ENCODE assay signal across 1 cellular context in the genomic region with DNA sequence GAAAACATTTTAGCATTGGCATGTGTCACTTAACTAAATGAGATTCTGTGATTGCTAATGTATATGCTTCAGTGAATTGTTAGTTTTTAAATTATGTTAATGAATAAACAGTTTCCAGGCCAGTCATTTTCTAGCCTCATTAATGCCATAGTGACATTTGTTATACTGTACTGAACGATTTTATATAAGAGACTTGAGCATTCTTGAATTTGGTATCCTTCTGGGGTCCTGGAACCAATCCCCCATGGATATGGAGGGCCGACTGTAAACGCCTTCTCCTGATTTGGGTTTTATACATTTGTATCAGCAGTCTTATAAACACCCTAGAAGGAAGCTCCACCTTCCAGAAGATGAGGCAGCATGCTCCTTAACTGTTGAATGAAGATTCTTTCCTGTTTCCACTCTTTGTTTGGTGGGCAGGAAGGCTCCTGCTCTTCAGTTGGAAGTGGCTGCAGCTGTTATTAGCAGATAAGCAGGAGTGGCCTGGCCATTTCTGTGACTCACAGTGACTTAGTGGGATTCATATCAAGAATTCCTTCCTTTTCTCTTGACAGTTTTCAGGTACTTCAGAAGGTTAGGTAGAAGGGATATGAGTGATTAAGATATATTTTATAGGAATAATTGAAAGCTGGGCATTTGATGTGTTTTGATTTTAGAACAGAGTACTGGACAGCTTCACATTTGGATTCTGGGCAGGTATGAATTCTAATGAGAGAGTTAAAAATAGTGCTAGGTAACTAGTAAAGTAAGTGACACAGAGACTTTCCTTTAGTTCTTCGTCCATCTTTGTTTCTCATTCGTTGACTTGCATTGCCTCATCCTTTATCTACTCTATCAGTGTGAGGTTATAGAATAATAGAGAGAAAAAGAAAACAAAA.
TF ChIP-seq lines count a peak whose summit lies in the region.

No MANE protein-coding gene starts in this region.

TF ChIP-seq in K562, 482 proteins besides CTCF, POLR2A, EP300 and RAD21 (continued from another document and continues in another):
- TF ChIP-seq, protein P1, sequence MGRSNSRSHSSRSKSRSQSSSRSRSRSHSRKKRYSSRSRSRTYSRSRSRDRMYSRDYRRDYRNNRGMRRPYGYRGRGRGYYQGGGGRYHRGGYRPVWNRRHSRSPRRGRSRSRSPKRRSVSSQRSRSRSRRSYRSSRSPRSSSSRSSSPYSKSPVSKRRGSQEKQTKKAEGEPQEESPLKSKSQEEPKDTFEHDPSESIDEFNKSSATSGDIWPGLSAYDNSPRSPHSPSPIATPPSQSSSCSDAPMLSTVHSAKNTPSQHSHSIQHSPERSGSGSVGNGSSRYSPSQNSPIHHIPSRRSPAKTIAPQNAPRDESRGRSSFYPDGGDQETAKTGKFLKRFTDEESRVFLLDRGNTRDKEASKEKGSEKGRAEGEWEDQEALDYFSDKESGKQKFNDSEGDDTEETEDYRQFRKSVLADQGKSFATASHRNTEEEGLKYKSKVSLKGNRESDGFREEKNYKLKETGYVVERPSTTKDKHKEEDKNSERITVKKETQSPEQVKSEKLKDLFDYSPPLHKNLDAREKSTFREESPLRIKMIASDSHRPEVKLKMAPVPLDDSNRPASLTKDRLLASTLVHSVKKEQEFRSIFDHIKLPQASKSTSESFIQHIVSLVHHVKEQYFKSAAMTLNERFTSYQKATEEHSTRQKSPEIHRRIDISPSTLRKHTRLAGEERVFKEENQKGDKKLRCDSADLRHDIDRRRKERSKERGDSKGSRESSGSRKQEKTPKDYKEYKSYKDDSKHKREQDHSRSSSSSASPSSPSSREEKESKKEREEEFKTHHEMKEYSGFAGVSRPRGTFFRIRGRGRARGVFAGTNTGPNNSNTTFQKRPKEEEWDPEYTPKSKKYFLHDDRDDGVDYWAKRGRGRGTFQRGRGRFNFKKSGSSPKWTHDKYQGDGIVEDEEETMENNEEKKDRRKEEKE (IDR thresholded peaks at IDR 0.05; ENCODE audit: borderline replicate concordance in 1 of 2, control insufficient read depth in 1 of 2, low read depth in 2 of 2, low read length in 1 of 2): no peak
- TF ChIP-seq, protein P2, sequence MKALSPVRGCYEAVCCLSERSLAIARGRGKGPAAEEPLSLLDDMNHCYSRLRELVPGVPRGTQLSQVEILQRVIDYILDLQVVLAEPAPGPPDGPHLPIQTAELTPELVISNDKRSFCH (CRISPR knock-in tag; IDR thresholded peaks at IDR 0.05): no peak
- TF ChIP-seq, protein P2 (tag; IDR thresholded peaks at IDR 0.05): no peak; the same call in 1 of the 2 replicates
- no peak for TF ChIP-seq HNRNPUL1 (IDR thresholded peaks at IDR 0.05; ENCODE audit: low read length)
- TF ChIP-seq, protein P3, sequence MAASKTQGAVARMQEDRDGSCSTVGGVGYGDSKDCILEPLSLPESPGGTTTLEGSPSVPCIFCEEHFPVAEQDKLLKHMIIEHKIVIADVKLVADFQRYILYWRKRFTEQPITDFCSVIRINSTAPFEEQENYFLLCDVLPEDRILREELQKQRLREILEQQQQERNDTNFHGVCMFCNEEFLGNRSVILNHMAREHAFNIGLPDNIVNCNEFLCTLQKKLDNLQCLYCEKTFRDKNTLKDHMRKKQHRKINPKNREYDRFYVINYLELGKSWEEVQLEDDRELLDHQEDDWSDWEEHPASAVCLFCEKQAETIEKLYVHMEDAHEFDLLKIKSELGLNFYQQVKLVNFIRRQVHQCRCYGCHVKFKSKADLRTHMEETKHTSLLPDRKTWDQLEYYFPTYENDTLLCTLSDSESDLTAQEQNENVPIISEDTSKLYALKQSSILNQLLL (CRISPR knock-in tag; IDR thresholded peaks at IDR 0.05; ENCODE audit: borderline replicate concordance): no peak
- TF ChIP-seq KLF16 (IDR thresholded peaks at IDR 0.05): peak; percentile 79
- TF ChIP-seq, protein P4, sequence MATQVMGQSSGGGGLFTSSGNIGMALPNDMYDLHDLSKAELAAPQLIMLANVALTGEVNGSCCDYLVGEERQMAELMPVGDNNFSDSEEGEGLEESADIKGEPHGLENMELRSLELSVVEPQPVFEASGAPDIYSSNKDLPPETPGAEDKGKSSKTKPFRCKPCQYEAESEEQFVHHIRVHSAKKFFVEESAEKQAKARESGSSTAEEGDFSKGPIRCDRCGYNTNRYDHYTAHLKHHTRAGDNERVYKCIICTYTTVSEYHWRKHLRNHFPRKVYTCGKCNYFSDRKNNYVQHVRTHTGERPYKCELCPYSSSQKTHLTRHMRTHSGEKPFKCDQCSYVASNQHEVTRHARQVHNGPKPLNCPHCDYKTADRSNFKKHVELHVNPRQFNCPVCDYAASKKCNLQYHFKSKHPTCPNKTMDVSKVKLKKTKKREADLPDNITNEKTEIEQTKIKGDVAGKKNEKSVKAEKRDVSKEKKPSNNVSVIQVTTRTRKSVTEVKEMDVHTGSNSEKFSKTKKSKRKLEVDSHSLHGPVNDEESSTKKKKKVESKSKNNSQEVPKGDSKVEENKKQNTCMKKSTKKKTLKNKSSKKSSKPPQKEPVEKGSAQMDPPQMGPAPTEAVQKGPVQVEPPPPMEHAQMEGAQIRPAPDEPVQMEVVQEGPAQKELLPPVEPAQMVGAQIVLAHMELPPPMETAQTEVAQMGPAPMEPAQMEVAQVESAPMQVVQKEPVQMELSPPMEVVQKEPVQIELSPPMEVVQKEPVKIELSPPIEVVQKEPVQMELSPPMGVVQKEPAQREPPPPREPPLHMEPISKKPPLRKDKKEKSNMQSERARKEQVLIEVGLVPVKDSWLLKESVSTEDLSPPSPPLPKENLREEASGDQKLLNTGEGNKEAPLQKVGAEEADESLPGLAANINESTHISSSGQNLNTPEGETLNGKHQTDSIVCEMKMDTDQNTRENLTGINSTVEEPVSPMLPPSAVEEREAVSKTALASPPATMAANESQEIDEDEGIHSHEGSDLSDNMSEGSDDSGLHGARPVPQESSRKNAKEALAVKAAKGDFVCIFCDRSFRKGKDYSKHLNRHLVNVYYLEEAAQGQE (CRISPR knock-in tag; IDR thresholded peaks at IDR 0.05; ENCODE audit: low read depth): no peak
- TF ChIP-seq ZNF445 (CRISPR knock-in tag; IDR thresholded peaks at IDR 0.05; ENCODE audit: low read depth): no peak
- peak; percentile 43 for TF ChIP-seq ZNF644 (tag; IDR thresholded peaks at IDR 0.05; ENCODE audit: low read depth)
- TF ChIP-seq BDP1 (IDR thresholded peaks at IDR 0.05; ENCODE audit: insufficient read depth, insufficient read length): no peak
- TF ChIP-seq PTTG1 (tag; IDR thresholded peaks at IDR 0.05; ENCODE audit: low read depth): peak; percentile 23; the same call in 1 of the 2 replicates
- TF ChIP-seq, protein P5, sequence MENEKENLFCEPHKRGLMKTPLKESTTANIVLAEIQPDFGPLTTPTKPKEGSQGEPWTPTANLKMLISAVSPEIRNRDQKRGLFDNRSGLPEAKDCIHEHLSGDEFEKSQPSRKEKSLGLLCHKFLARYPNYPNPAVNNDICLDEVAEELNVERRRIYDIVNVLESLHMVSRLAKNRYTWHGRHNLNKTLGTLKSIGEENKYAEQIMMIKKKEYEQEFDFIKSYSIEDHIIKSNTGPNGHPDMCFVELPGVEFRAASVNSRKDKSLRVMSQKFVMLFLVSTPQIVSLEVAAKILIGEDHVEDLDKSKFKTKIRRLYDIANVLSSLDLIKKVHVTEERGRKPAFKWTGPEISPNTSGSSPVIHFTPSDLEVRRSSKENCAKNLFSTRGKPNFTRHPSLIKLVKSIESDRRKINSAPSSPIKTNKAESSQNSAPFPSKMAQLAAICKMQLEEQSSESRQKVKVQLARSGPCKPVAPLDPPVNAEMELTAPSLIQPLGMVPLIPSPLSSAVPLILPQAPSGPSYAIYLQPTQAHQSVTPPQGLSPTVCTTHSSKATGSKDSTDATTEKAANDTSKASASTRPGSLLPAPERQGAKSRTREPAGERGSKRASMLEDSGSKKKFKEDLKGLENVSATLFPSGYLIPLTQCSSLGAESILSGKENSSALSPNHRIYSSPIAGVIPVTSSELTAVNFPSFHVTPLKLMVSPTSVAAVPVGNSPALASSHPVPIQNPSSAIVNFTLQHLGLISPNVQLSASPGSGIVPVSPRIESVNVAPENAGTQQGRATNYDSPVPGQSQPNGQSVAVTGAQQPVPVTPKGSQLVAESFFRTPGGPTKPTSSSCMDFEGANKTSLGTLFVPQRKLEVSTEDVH (IDR thresholded peaks at IDR 0.05; ENCODE audit: low read depth, partially characterized antibody): peak; percentile 52
- TF ChIP-seq, protein P6, sequence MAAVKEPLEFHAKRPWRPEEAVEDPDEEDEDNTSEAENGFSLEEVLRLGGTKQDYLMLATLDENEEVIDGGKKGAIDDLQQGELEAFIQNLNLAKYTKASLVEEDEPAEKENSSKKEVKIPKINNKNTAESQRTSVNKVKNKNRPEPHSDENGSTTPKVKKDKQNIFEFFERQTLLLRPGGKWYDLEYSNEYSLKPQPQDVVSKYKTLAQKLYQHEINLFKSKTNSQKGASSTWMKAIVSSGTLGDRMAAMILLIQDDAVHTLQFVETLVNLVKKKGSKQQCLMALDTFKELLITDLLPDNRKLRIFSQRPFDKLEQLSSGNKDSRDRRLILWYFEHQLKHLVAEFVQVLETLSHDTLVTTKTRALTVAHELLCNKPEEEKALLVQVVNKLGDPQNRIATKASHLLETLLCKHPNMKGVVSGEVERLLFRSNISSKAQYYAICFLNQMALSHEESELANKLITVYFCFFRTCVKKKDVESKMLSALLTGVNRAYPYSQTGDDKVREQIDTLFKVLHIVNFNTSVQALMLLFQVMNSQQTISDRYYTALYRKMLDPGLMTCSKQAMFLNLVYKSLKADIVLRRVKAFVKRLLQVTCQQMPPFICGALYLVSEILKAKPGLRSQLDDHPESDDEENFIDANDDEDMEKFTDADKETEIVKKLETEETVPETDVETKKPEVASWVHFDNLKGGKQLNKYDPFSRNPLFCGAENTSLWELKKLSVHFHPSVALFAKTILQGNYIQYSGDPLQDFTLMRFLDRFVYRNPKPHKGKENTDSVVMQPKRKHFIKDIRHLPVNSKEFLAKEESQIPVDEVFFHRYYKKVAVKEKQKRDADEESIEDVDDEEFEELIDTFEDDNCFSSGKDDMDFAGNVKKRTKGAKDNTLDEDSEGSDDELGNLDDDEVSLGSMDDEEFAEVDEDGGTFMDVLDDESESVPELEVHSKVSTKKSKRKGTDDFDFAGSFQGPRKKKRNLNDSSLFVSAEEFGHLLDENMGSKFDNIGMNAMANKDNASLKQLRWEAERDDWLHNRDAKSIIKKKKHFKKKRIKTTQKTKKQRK (IDR thresholded peaks at IDR 0.05; ENCODE audit: borderline replicate concordance, low read depth, low read length): no peak
- TF ChIP-seq SOX6 (IDR thresholded peaks at IDR 0.05): peak; percentile 94
- peak; percentile 77 for TF ChIP-seq CEBPB (tag; IDR thresholded peaks at IDR 0.05)
- TF ChIP-seq ZNF24 (IDR thresholded peaks at IDR 0.05): no peak
- TF ChIP-seq SRSF3 (IDR thresholded peaks at IDR 0.05; ENCODE audit: insufficient read depth, low read length): no peak
- TF ChIP-seq XRCC4 (IDR thresholded peaks at IDR 0.05; ENCODE audit: extremely low read depth, insufficient read depth, insufficient read length): no peak
- no peak for TF ChIP-seq TEAD2 (tag; IDR thresholded peaks at IDR 0.05)
- TF ChIP-seq, protein P7, sequence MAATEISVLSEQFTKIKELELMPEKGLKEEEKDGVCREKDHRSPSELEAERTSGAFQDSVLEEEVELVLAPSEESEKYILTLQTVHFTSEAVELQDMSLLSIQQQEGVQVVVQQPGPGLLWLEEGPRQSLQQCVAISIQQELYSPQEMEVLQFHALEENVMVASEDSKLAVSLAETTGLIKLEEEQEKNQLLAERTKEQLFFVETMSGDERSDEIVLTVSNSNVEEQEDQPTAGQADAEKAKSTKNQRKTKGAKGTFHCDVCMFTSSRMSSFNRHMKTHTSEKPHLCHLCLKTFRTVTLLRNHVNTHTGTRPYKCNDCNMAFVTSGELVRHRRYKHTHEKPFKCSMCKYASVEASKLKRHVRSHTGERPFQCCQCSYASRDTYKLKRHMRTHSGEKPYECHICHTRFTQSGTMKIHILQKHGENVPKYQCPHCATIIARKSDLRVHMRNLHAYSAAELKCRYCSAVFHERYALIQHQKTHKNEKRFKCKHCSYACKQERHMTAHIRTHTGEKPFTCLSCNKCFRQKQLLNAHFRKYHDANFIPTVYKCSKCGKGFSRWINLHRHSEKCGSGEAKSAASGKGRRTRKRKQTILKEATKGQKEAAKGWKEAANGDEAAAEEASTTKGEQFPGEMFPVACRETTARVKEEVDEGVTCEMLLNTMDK (IDR thresholded peaks at IDR 0.05; ENCODE audit: borderline replicate concordance, insufficient read depth, low read depth, low read length, poor library complexity, severe bottlenecking): no peak
- TF ChIP-seq, protein P8, sequence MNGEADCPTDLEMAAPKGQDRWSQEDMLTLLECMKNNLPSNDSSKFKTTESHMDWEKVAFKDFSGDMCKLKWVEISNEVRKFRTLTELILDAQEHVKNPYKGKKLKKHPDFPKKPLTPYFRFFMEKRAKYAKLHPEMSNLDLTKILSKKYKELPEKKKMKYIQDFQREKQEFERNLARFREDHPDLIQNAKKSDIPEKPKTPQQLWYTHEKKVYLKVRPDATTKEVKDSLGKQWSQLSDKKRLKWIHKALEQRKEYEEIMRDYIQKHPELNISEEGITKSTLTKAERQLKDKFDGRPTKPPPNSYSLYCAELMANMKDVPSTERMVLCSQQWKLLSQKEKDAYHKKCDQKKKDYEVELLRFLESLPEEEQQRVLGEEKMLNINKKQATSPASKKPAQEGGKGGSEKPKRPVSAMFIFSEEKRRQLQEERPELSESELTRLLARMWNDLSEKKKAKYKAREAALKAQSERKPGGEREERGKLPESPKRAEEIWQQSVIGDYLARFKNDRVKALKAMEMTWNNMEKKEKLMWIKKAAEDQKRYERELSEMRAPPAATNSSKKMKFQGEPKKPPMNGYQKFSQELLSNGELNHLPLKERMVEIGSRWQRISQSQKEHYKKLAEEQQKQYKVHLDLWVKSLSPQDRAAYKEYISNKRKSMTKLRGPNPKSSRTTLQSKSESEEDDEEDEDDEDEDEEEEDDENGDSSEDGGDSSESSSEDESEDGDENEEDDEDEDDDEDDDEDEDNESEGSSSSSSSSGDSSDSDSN (IDR thresholded peaks at IDR 0.05; ENCODE audit: borderline replicate concordance in 1 of 2, low read depth in 2 of 2, low read length in 2 of 2): no peak
- TF ChIP-seq HEY1 (CRISPR knock-in tag; IDR thresholded peaks at IDR 0.05; ENCODE audit: borderline replicate concordance): no peak
- TF ChIP-seq, protein P9, sequence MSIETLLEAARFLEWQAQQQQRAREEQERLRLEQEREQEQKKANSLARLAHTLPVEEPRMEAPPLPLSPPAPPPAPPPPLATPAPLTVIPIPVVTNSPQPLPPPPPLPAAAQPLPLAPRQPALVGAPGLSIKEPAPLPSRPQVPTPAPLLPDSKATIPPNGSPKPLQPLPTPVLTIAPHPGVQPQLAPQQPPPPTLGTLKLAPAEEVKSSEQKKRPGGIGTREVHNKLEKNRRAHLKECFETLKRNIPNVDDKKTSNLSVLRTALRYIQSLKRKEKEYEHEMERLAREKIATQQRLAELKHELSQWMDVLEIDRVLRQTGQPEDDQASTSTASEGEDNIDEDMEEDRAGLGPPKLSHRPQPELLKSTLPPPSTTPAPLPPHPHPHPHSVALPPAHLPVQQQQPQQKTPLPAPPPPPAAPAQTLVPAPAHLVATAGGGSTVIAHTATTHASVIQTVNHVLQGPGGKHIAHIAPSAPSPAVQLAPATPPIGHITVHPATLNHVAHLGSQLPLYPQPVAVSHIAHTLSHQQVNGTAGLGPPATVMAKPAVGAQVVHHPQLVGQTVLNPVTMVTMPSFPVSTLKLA (conservative IDR thresholded peaks at IDR 0.05): peak; percentile 24 to 62; a peak in 2 of 4 replicates
- peak; percentile 72 for TF ChIP-seq ZNF175 (CRISPR knock-in tag; IDR thresholded peaks at IDR 0.05; ENCODE audit: low read depth)
- no peak for TF ChIP-seq LARP7 (IDR thresholded peaks at IDR 0.05)
